17 cellular contexts compared by ENCODE assay signal in genomic region chr14:60355768-60356167, GRCh38.
"Had no signal": no experiment of that assay in that cellular context is flagged by ENCODE, and none has a peak within 500 bp of the region (broad histone marks: within the 10 kb centered on the region; RNA-seq: fewer than 3 reads in every experiment).

No MANE protein-coding gene starts in this region.

- H3K4me3 ChIP-seq: SJSA1 had no signal

- H3K9me3 ChIP-seq: SJSA1 had no signal

- H3K27ac ChIP-seq: SJSA1 had no signal

- H3K27me3 ChIP-seq: SJSA1 had no signal

- H3K4me1 ChIP-seq: SJSA1 had no signal

- DNase-seq: KBM-7, MV-4-11, NCI-H1048, NCI-H1105, NCI-H1436 treated with DMSO at 0.1 percent for 48 hours, NCI-H1694, NCI-H187 treated with DMSO at 0.1 percent for 48 hours, NCI-H2029 treated with DMSO at 0.1 percent for 48 hours, NCI-H2171, NCI-H226, NCI-H446, NCI-H510A, NCI-H524 treated with DMSO at 0.1 percent for 48 hours, Right ventricle myocardium superior, RPMI8226, SIG-M5 had no signal

- H3K36me3 ChIP-seq: SJSA1 had no signal
